ENCODE assay signal across 22 cellular contexts in genomic region chr17:40084477-40084876, GRCh38.
"Had no signal": no experiment of that assay in that cellular context is flagged by ENCODE, and none has a peak within 500 bp of the region (broad histone marks: within the 10 kb centered on the region; RNA-seq: fewer than 3 reads in every experiment).

No MANE protein-coding gene starts in this region.

- H3K4me3 Mint-ChIP-seq: activated B cell treated with CpG ODN at 0.5 μM for 24 hours; activated CD4-positive, alpha-beta memory T cell treated with anti-CD3 and anti-CD28 coated beads, Interleukin-2, amount 10 ng/mL, durations not matched to agents 7 days and 5 days; activated CD4-positive, alpha-beta T cell treated with anti-CD3 and anti-CD28 coated beads, Interleukin-2, amount 10 ng/mL, durations not matched to agents 7 days and 5 days; activated naive CD8-positive, alpha-beta T cell treated with anti-CD3 and anti-CD28 coated beads, Interleukin-2, amount 10 ng/mL, durations not matched to agents 7 days and 5 days had no signal

- DNase-seq: activated B cell treated with CpG ODN at 0.5 μM for 24 hours; activated CD4-positive, alpha-beta memory T cell treated with anti-CD3 and anti-CD28 coated beads, Interleukin-2, amount 10 ng/mL, durations not matched to agents 7 days and 5 days; activated CD4-positive, alpha-beta T cell treated with anti-CD3 and anti-CD28 coated beads for 1 hour; activated CD4-positive, alpha-beta T cell treated with anti-CD3 and anti-CD28 coated beads, Interleukin-2, amount 10 ng/mL, durations not matched to agents 7 days and 5 days; activated naive CD4-positive, alpha-beta T cell treated with anti-CD3 and anti-CD28 coated beads, Interleukin-2, amount 50 U/mL, for 16 hours; activated naive CD8-positive, alpha-beta T cell treated with anti-CD3 and anti-CD28 coated beads, Interleukin-2, amount 10 ng/mL, durations not matched to agents 7 days and 5 days; activated T-cell treated with anti-CD3 and anti-CD28 coated beads for 4 hours; adrenal gland; anterior cingulate cortex; MV-4-11; NCI-H1092 treated with DMSO at 0.1 percent for 48 hours; NCI-H1417 treated with DMSO at 0.1 percent for 48 hours; NCI-H1694 treated with DMSO at 0.1 percent for 48 hours; NCI-H2081; NCI-H446; PC-3; SIG-M5; T-helper 2 cell; T1000 had no signal

- ATAC-seq: PC-3 had no signal

- H3K9me3 Mint-ChIP-seq: activated B cell treated with CpG ODN at 0.5 μM for 24 hours; activated CD4-positive, alpha-beta memory T cell treated with anti-CD3 and anti-CD28 coated beads, Interleukin-2, amount 10 ng/mL, durations not matched to agents 7 days and 5 days; activated CD4-positive, alpha-beta T cell treated with anti-CD3 and anti-CD28 coated beads, Interleukin-2, amount 10 ng/mL, durations not matched to agents 7 days and 5 days; activated naive CD8-positive, alpha-beta T cell treated with anti-CD3 and anti-CD28 coated beads, Interleukin-2, amount 10 ng/mL, durations not matched to agents 7 days and 5 days had no signal

- H3K9me3 ChIP-seq: adrenal gland, breast epithelium had no signal

- FAIRE-seq: TTC549 had no signal

- H3K27me3 Mint-ChIP-seq: activated B cell treated with CpG ODN at 0.5 μM for 24 hours; activated CD4-positive, alpha-beta memory T cell treated with anti-CD3 and anti-CD28 coated beads, Interleukin-2, amount 10 ng/mL, durations not matched to agents 7 days and 5 days; activated CD4-positive, alpha-beta T cell treated with anti-CD3 and anti-CD28 coated beads, Interleukin-2, amount 10 ng/mL, durations not matched to agents 7 days and 5 days; activated naive CD8-positive, alpha-beta T cell treated with anti-CD3 and anti-CD28 coated beads, Interleukin-2, amount 10 ng/mL, durations not matched to agents 7 days and 5 days had no signal

- H3K4me1 Mint-ChIP-seq: activated CD4-positive, alpha-beta memory T cell treated with anti-CD3 and anti-CD28 coated beads, Interleukin-2, amount 10 ng/mL, durations not matched to agents 7 days and 5 days had no signal

- H3K4me1 ChIP-seq: adrenal gland, breast epithelium had no signal

- H3K27ac Mint-ChIP-seq: activated B cell treated with CpG ODN at 0.5 μM for 24 hours; activated CD4-positive, alpha-beta memory T cell treated with anti-CD3 and anti-CD28 coated beads, Interleukin-2, amount 10 ng/mL, durations not matched to agents 7 days and 5 days; activated CD4-positive, alpha-beta T cell treated with anti-CD3 and anti-CD28 coated beads, Interleukin-2, amount 10 ng/mL, durations not matched to agents 7 days and 5 days; activated naive CD8-positive, alpha-beta T cell treated with anti-CD3 and anti-CD28 coated beads, Interleukin-2, amount 10 ng/mL, durations not matched to agents 7 days and 5 days had no signal

- H3K27me3 ChIP-seq: adrenal gland, breast epithelium had no signal

- H3K4me3 ChIP-seq: adrenal gland, breast epithelium had no signal

- H3K4me2 ChIP-seq: KMS-11 had no signal

- H3K27ac ChIP-seq: KMS-11 had no signal
